ENCODE assay signal across 29 cellular contexts in genomic region chr3:136055491-136055890, GRCh38.
"Had no signal": no experiment of that assay in that cellular context is flagged by ENCODE, and none has a peak within 500 bp of the region (broad histone marks: within the 10 kb centered on the region; RNA-seq: fewer than 3 reads in every experiment).

No MANE protein-coding gene starts in this region.

- H3K4me1 Mint-ChIP-seq: mesothelial cell of epicardium; neural progenitor cell; stimulated activated naive B cell treated with anti-CD40 and anti-IgM and Interleukin-4, amounts not matched to agents 10 μg/mL and 1 μg/mL and 100 μg/mL, for 72 hours; stimulated activated naive CD8-positive, alpha-beta T cell treated with anti-CD3 and anti-CD28 coated beads, Interleukin-15, amount 100 ng/mL, for 72 hours had no signal

- H3K36me3 Mint-ChIP-seq: memory B cell; stimulated activated naive B cell treated with anti-CD40 and anti-IgM and Interleukin-4, amounts not matched to agents 10 μg/mL and 1 μg/mL and 100 μg/mL, for 72 hours had no signal

- H2AFZ ChIP-seq: neural progenitor cell had no signal

- H3K27ac Mint-ChIP-seq: endodermal cell; memory B cell; mesothelial cell of epicardium; natural killer cell; neural progenitor cell; stimulated activated naive B cell treated with anti-CD40 and anti-IgM and Interleukin-4, amounts not matched to agents 10 μg/mL and 1 μg/mL and 100 μg/mL, for 72 hours; stimulated activated naive CD8-positive, alpha-beta T cell treated with anti-CD3 and anti-CD28 coated beads, Interleukin-15, amount 100 ng/mL, for 72 hours had no signal

- H3K4me3 ChIP-seq: colonic mucosa, left ventricle myocardium inferior, lower lobe of right lung, neural progenitor cell, pancreas, psoas muscle, right lobe of liver, spleen, testis, tibial nerve, upper lobe of right lung, vagina had no signal

- H3K9ac ChIP-seq: neural progenitor cell had no signal

- H3K4me3 Mint-ChIP-seq: endodermal cell; memory B cell; mesothelial cell of epicardium; natural killer cell; neural progenitor cell; stimulated activated naive B cell treated with anti-CD40 and anti-IgM and Interleukin-4, amounts not matched to agents 10 μg/mL and 1 μg/mL and 100 μg/mL, for 72 hours; stimulated activated naive CD8-positive, alpha-beta T cell treated with anti-CD3 and anti-CD28 coated beads, Interleukin-15, amount 100 ng/mL, for 72 hours had no signal

- FAIRE-seq: endothelial cell of umbilical vein, frontal cortex, kidney, pancreas had no signal

- DNase-seq: colonic mucosa; dermis blood vessel endothelial cell; endodermal cell; erythroblast; kidney; left cardiac atrium; left ventricle myocardium inferior; lower lobe of right lung; natural killer cell; occipital lobe; pancreas; psoas muscle; retina; right lobe of liver; spleen; stimulated activated CD4-positive, alpha-beta T cell treated with anti-CD3 and anti-CD28 coated beads, Interleukin-15, amount 100 ng/mL, for 24 hours; stimulated activated CD4-positive, alpha-beta T cell treated with anti-CD3 and anti-CD28 coated beads, Interleukin-1b, Interleukin-23, amount 100 ng/mL, for 48 hours; stimulated activated CD4-positive, alpha-beta T cell treated with anti-CD3 and anti-CD28 coated beads, Interleukin-4, amount 100 ng/mL, for 4 hours; stimulated activated naive B cell treated with anti-CD40 and anti-IgM and Interleukin-4, amounts not matched to agents 10 μg/mL and 1 μg/mL and 100 μg/mL, for 72 hours; stimulated activated naive CD8-positive, alpha-beta T cell treated with anti-CD3 and anti-CD28 coated beads, Interleukin-15, amount 100 ng/mL, for 72 hours; testis; upper lobe of right lung had no signal

- H3K27ac ChIP-seq: colonic mucosa, left ventricle myocardium inferior, lower lobe of right lung, neural progenitor cell, pancreas, psoas muscle, right lobe of liver, spleen, testis, tibial nerve, upper lobe of right lung, vagina had no signal

- H3K27me3 ChIP-seq: colonic mucosa, neural progenitor cell, pancreas, right lobe of liver, spleen, testis, tibial nerve, upper lobe of right lung, vagina had no signal

- H3K4me2 ChIP-seq: neural progenitor cell had no signal

- H3K9me3 Mint-ChIP-seq: endodermal cell; memory B cell; natural killer cell; stimulated activated naive CD8-positive, alpha-beta T cell treated with anti-CD3 and anti-CD28 coated beads, Interleukin-15, amount 100 ng/mL, for 72 hours had no signal

- H3K9me3 ChIP-seq: colonic mucosa, left ventricle myocardium inferior, lower lobe of right lung, pancreas, psoas muscle, right lobe of liver, testis, tibial nerve, upper lobe of right lung, vagina had no signal

- H3K4me1 ChIP-seq: colonic mucosa, left ventricle myocardium inferior, lower lobe of right lung, neural progenitor cell, pancreas, psoas muscle, right lobe of liver, spleen, testis, tibial nerve, upper lobe of right lung, vagina had no signal
